In genomic region chr5:122346897-122347581, GRCh38 we compare ENCODE assay signal across 36 cellular contexts. TPM values are rescaled to one million over a fixed set of nuclear protein-coding genes. Genes with fewer than 3 reads are reported as not detected.
"Had no signal": no experiment of that assay in that cellular context is flagged by ENCODE, and none has a peak within 500 bp of the region (broad histone marks: within the 10 kb centered on the region; RNA-seq: fewer than 3 reads in every experiment).

No MANE protein-coding gene starts in this region.

- H3K4me3 Mint-ChIP-seq: activated B cell treated with CpG ODN at 0.5 μM for 24 hours; activated CD4-positive, alpha-beta memory T cell treated with anti-CD3 and anti-CD28 coated beads for 36 hours; activated naive CD4-positive, alpha-beta T cell treated with anti-CD3 and anti-CD28 coated beads, Interleukin-2, amount 50 U/mL, for 24 hours; activated naive CD8-positive, alpha-beta T cell treated with anti-CD3 and anti-CD28 coated beads, Interleukin-2, amount 10 ng/mL, durations not matched to agents 7 days and 5 days; activated T-cell treated with anti-CD3 and anti-CD28 coated beads, Interleukin-2, amount 50 U/mL, for 24 hours had no signal

- H3K27ac Mint-ChIP-seq: activated B cell treated with CpG ODN at 0.5 μM for 24 hours; activated CD4-positive, alpha-beta memory T cell treated with anti-CD3 and anti-CD28 coated beads for 36 hours; activated naive CD4-positive, alpha-beta T cell treated with anti-CD3 and anti-CD28 coated beads, Interleukin-2, amount 50 U/mL, for 24 hours; activated naive CD8-positive, alpha-beta T cell treated with anti-CD3 and anti-CD28 coated beads, Interleukin-2, amount 10 ng/mL, durations not matched to agents 7 days and 5 days; activated T-cell treated with anti-CD3 and anti-CD28 coated beads, Interleukin-2, amount 50 U/mL, for 24 hours; activated T-helper 2 cell treated with anti-CD3 and anti-CD28 coated beads, Interferon-gamma antibody, Interleukin-2, Interleukin-4, amounts not matched to agents 10 μg/mL and 5 μg/mL and 100 μg/mL, durations not matched to agents 14 hours and 24 hours and 36 hours had no signal

- H3K4me1 Mint-ChIP-seq: activated B cell treated with CpG ODN at 0.5 μM for 24 hours; activated naive CD4-positive, alpha-beta T cell treated with anti-CD3 and anti-CD28 coated beads, Interleukin-2, amount 50 U/mL, for 24 hours; activated naive CD8-positive, alpha-beta T cell treated with anti-CD3 and anti-CD28 coated beads, Interleukin-2, amount 10 ng/mL, durations not matched to agents 7 days and 5 days had no signal

- H3K27ac ChIP-seq: body of pancreas, breast epithelium, Peyer's patch, SJSA1, VCaP had no signal

- H3K27me3 ChIP-seq: body of pancreas, breast epithelium, Peyer's patch had no signal

- H3K9me3 Mint-ChIP-seq: activated B cell treated with CpG ODN at 0.5 μM for 24 hours; activated CD4-positive, alpha-beta memory T cell treated with anti-CD3 and anti-CD28 coated beads for 36 hours; activated naive CD4-positive, alpha-beta T cell treated with anti-CD3 and anti-CD28 coated beads, Interleukin-2, amount 50 U/mL, for 24 hours; activated naive CD8-positive, alpha-beta T cell treated with anti-CD3 and anti-CD28 coated beads, Interleukin-2, amount 10 ng/mL, durations not matched to agents 7 days and 5 days; activated T-helper 2 cell treated with anti-CD3 and anti-CD28 coated beads, Interferon-gamma antibody, Interleukin-2, Interleukin-4, amounts not matched to agents 10 μg/mL and 5 μg/mL and 100 μg/mL, durations not matched to agents 14 hours and 24 hours and 36 hours had no signal

- H3K9me3 ChIP-seq: body of pancreas, breast epithelium, MG63, Peyer's patch, SJSA1 had no signal

- H3K36me3 Mint-ChIP-seq: activated CD4-positive, alpha-beta memory T cell treated with anti-CD3 and anti-CD28 coated beads for 36 hours; activated naive CD4-positive, alpha-beta T cell treated with anti-CD3 and anti-CD28 coated beads, Interleukin-2, amount 50 U/mL, for 24 hours; activated naive CD8-positive, alpha-beta T cell treated with anti-CD3 and anti-CD28 coated beads, Interleukin-2, amount 10 ng/mL, durations not matched to agents 7 days and 5 days had no signal

- DNase-seq: activated B cell treated with CpG ODN at 0.5 μM for 24 hours; activated CD4-positive, alpha-beta memory T cell treated with anti-CD3 and anti-CD28 coated beads for 36 hours; activated CD4-positive, alpha-beta T cell treated with anti-CD3 and anti-CD28 coated beads for 4 hours; activated CD4-positive, alpha-beta T cell treated with anti-CD3 and anti-CD28 coated beads, Interleukin-2, amount 50 U/mL, for 1 hour; activated CD4-positive, CD25-positive, alpha-beta regulatory T cell treated with anti-CD3 and anti-CD28 coated beads, Interleukin-2, amount 50 U/mL, for 72 hours; activated gamma-delta T cell; activated naive CD4-positive, alpha-beta T cell treated with Interleukin-2 at 50 U/mL for 16 hours; activated naive CD8-positive, alpha-beta T cell treated with anti-CD3 and anti-CD28 coated beads, Interleukin-2, amount 10 ng/mL, durations not matched to agents 7 days and 5 days; activated T-cell treated with anti-CD3 and anti-CD28 coated beads, Interleukin-2, amount 50 U/mL, for 24 hours; body of pancreas; KG1; MG63; MV-4-11; NCI-H1092; NCI-H1436 treated with DMSO at 0.1 percent for 48 hours; NCI-H1694 treated with DMSO at 0.1 percent for 48 hours; NCI-H2029; NCI-H2171; NCI-H510A; NCI-H526; NCI-H748 treated with DMSO at 0.1 percent for 48 hours; NK-92 treated with Interleukin-12 subunit alpha and Interleukin-12 subunit beta, amount 100 ng/mL, for 24 hours; PC-3; Peyer's patch; RPMI8226; SHP77 treated with DMSO at 0.1 percent for 48 hours; SW 1271; T-helper 1 cell; T-helper 2 cell; T-helper 9 cell had no signal

- H3K4me1 ChIP-seq: body of pancreas, breast epithelium, Peyer's patch, SJSA1 had no signal

- ATAC-seq: body of pancreas, PC-3 had no signal

- H3K36me3 ChIP-seq: breast epithelium, MG63, Peyer's patch, SJSA1 had no signal

- H3K27me3 Mint-ChIP-seq: activated naive CD4-positive, alpha-beta T cell treated with anti-CD3 and anti-CD28 coated beads, Interleukin-2, amount 50 U/mL, for 24 hours; activated naive CD8-positive, alpha-beta T cell treated with anti-CD3 and anti-CD28 coated beads, Interleukin-2, amount 10 ng/mL, durations not matched to agents 7 days and 5 days; activated T-cell treated with anti-CD3 and anti-CD28 coated beads, Interleukin-2, amount 50 U/mL, for 24 hours had no signal

- H3K4me3 ChIP-seq: body of pancreas, breast epithelium, MG63, Peyer's patch, SJSA1 had no signal

RNA-seq across cellular contexts. Expression of gene SNCAIP, which starts 35.0 kb away (rescaled TPM):
- total RNA-seq: activated B cell treated with CpG ODN at 0.5 μM for 24 hours; activated CD4-positive, alpha-beta memory T cell treated with anti-CD3 and anti-CD28 coated beads for 36 hours; activated CD8-positive, alpha-beta memory T cell treated with anti-CD3 and anti-CD28 coated beads for 36 hours; activated naive CD8-positive, alpha-beta T cell treated with anti-CD3 and anti-CD28 coated beads, Interleukin-2, amount 10 ng/mL, durations not matched to agents 7 days and 5 days; activated T-helper 2 cell treated with anti-CD3 and anti-CD28 coated beads, Interferon-gamma antibody, Interleukin-2, Interleukin-4, amounts not matched to agents 10 μg/mL and 5 μg/mL and 100 μg/mL, durations not matched to agents 14 hours and 24 hours and 36 hours; PC-3 had no signal
